8 cellular contexts compared by ENCODE assay signal in genomic region chr4:17780461-17781071, GRCh38. TPM values are rescaled to one million over a fixed set of nuclear protein-coding genes. Genes with fewer than 3 reads are reported as not detected.
DNase-seq lines count a peak whose midpoint lies in the region; ATAC-seq and TF ChIP-seq lines count a peak whose summit lies in the region.
"Had no signal": no experiment of that assay in that cellular context is flagged by ENCODE, and none has a peak within 500 bp of the region (broad histone marks: within the 10 kb centered on the region; RNA-seq: fewer than 3 reads in every experiment).

No MANE protein-coding gene starts in this region.

- H3K27ac ChIP-seq in SK-N-MC = no peak overlapping the region
- H3K27ac ChIP-seq in skeletal muscle tissue (ENCODE audit: low read depth, low read length) = no peak overlapping the region
- H3K27ac ChIP-seq: KMS-11 had no signal

- H3K4me3 ChIP-seq in SK-N-MC (peak overlapping the region; percentile 79), iPS-15b (ENCODE audit: low read depth, low read length) (peak overlapping the region; percentile 53), skeletal muscle tissue (ENCODE audit: low read length in 3 of 3) (peak overlapping the region; percentile 72 to 75 (median 73))

- H3K27me3 ChIP-seq in iPS-15b (ENCODE audit: control insufficient read depth, insufficient read depth, low read length) (peaks cover 48% of the 10 kb centered on the region), skeletal muscle tissue (ENCODE audit: control insufficient read depth in 3 of 3, insufficient read depth in 3 of 3, low read length in 3 of 3) (peaks cover 6 to 24% (median 12%) of the 10 kb centered on the region in 3 donors)

- no peak overlapping the region for H3K27ac Mint-ChIP-seq in HFFc6

- DNase-seq in HFFc6 = no peak
- DNase-seq in SK-N-MC (ENCODE audit: low read depth, low spot score) = no peak
- no peak for DNase-seq in left colon
- no peak for DNase-seq in OCI-M2 (lab: John Stamatoyannopoulos, UW; ENCODE audit: unreplicated experiment)

- peak overlapping the region; percentile 65 for H3K4me3 Mint-ChIP-seq in HFFc6

- H3K36me3 Mint-ChIP-seq in HFFc6 (ENCODE audit: low read depth) = peaks cover 6% of the 10 kb centered on the region; the same call in 1 of the 2 replicates

- no peaks in the 10 kb centered on the region for H3K36me3 ChIP-seq in SK-N-MC (ENCODE audit: insufficient read depth, low read length)
- no peaks in the 10 kb centered on the region for H3K36me3 ChIP-seq in iPS-15b (ENCODE audit: control insufficient read depth, insufficient read depth, low read length)
- no peaks in the 10 kb centered on the region for H3K36me3 ChIP-seq in skeletal muscle tissue (ENCODE audit: control insufficient read depth in 3 of 3, insufficient read depth in 3 of 3, low read length in 3 of 3)

- intact Hi-C loops in left colon (cut with DNase I, micrococcal nuclease) = no loop called here

- H3K9ac ChIP-seq in SK-N-MC (ENCODE audit: insufficient read length) = peak overlapping the region; percentile 54
- no peak overlapping the region for H3K9ac ChIP-seq in iPS-15b (ENCODE audit: low read depth, low read length)
- H3K9ac ChIP-seq in skeletal muscle tissue (ENCODE audit: low read depth in 1 of 3, low read length in 3 of 3) = peak overlapping the region; percentile 38 to 64 (median 46)
- H3K9ac ChIP-seq: KMS-11 had no signal

- H3K9me3 ChIP-seq in SK-N-MC (ENCODE audit: low read depth, low read length) (no peaks in the 10 kb centered on the region), iPS-15b (ENCODE audit: control insufficient read depth, insufficient read depth, low read length) (no peaks in the 10 kb centered on the region), skeletal muscle tissue (ENCODE audit: control insufficient read depth in 3 of 3, low read length in 3 of 3) (no peaks in the 10 kb centered on the region)

- H3K4me1 Mint-ChIP-seq in HFFc6 (ENCODE audit: low read depth) = peaks cover 18% of the 10 kb centered on the region

- H3K27me3 Mint-ChIP-seq in HFFc6 (ENCODE audit: insufficient read depth) = peaks cover 23% of the 10 kb centered on the region

- ATAC-seq in left colon = no peak
- no peak for ATAC-seq in HG03469 (IDR thresholded peaks at IDR 0.05; ENCODE audit: unreplicated experiment)

- H3K4me1 ChIP-seq in iPS-15b (ENCODE audit: control insufficient read depth, insufficient read depth, low read length) = peaks cover 3% of the 10 kb centered on the region
- H3K4me1 ChIP-seq in skeletal muscle tissue (ENCODE audit: control insufficient read depth in 3 of 3, insufficient read depth in 3 of 3, low read length in 3 of 3) = peaks cover 12 to 25% (median 16%) of the 10 kb centered on the region in 3 donors

- no peak for TF ChIP-seq CTCF in HFFc6 (IDR thresholded peaks at IDR 0.05)

- H3K9me3 Mint-ChIP-seq in HFFc6 = no peaks in the 10 kb centered on the region

RNA-seq across cellular contexts. Expression of gene FAM184B, which starts 0.9 kb away (rescaled TPM):
- under 1 TPM in 2 of 6 experiments, not detected in 4; 0.02 to 0.05 TPM for total RNA-seq in HFFc6 (2021; fragmentation: NEBNext Ultra II Directional; extraction: Animal tissue kit (Norgen Biotek cat#: 25700))
- total RNA-seq in skeletal muscle tissue (4.2 TPM), left colon (under 1 TPM; 0.18 to 0.39 TPM)

RNA-seq across cellular contexts. Expression of gene DCAF16, which starts 30.0 kb away (rescaled TPM):
- total RNA-seq in HFFc6 (2021; fragmentation: NEBNext Ultra II Directional; extraction: Animal tissue kit (Norgen Biotek cat#: 25700)) = 10 to 100 TPM; 18.0 to 24.0 (median 20.1) TPM
- 23.0 TPM for total RNA-seq in skeletal muscle tissue
- 10 to 100 TPM; 24.0 to 27.5 TPM for total RNA-seq in left colon

RNA-seq across cellular contexts. Expression of gene NCAPG, which starts 30.2 kb away (rescaled TPM):
- total RNA-seq in HFFc6 (2021; fragmentation: NEBNext Ultra II Directional; extraction: Animal tissue kit (Norgen Biotek cat#: 25700)) = 10 to 100 TPM; 16.2 to 39.2 (median 32.7) TPM
- 8.4 TPM for total RNA-seq in skeletal muscle tissue
- 1 to 10 TPM; 2.8 to 4.4 TPM for total RNA-seq in left colon
